ENCODE assay signal across 7 cellular contexts in the genomic region with DNA sequence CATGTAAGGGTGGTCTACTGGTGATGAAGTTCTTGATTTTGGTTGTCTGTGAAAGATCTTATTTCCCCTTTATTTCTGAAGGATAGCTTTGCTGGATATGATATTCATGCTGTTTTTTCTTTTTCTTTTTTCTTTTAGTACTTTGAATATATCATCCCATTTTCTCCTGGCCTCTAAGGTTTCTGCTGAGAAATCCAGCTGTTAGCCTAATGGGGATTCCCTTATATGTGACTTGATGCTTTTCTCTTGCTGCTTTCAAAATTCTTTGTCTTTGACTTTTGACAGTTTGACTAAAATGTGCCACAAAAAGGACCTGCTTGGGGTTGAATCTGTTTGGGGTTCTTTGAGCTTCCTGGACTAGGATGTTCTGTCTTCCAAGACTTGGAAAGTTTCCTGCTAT.
"Had no signal": no experiment of that assay in that cellular context is flagged by ENCODE, and none has a peak within 500 bp of the region (broad histone marks: within the 10 kb centered on the region; RNA-seq: fewer than 3 reads in every experiment).

No MANE protein-coding gene starts in this region.

- H3K27ac ChIP-seq: GM23248 had no signal

- H3K4me1 ChIP-seq: HAP-1 had no signal

- DNase-seq: GM23248, GOT3, H7, IMR-90 had no signal

- H2AFZ ChIP-seq: GM23248 had no signal

- H3K4me3 ChIP-seq: GM23248, HAP-1, K562 had no signal

- H3K9ac ChIP-seq: GM23248 had no signal

- ATAC-seq: HCT116, K562 had no signal
